Comparison of ENCODE assay signal across 8 cellular contexts in genomic region chr20:24930724-24931688, GRCh38. TPM values are rescaled to one million over a fixed set of nuclear protein-coding genes. Genes with fewer than 3 reads are reported as not detected.
DNase-seq lines count a peak whose midpoint lies in the region; ATAC-seq and TF ChIP-seq lines count a peak whose summit lies in the region.
"Not testable (repeated sequence)": the region's sequence is repeated elsewhere in the genome, so short reads cannot be mapped to it uniquely, and the experiment has no call there.

No MANE protein-coding gene starts in this region.

- H3K9ac ChIP-seq in liver (ENCODE audit: low read depth in 1 of 2, low read length in 2 of 2), result peak overlapping the region in 1 of 2 donors; percentile 66

- peak; percentile 14 for TF ChIP-seq CTCF in AG04449 (IDR thresholded peaks at IDR 0.05; ENCODE audit: insufficient read depth, low read length, missing control alignments)
- TF ChIP-seq CTCF in GM10248 (IDR thresholded peaks at IDR 0.05; ENCODE audit: control extremely low read depth, extremely low read depth, low read depth, missing control alignments), result peak; percentile 41
- peak; percentile 53 for TF ChIP-seq CTCF in LNCaP clone FGC (IDR thresholded peaks at IDR 0.05; ENCODE audit: control insufficient read depth, extremely low read depth, insufficient read depth)
- TF ChIP-seq CTCF in astrocyte of the cerebellum (IDR thresholded peaks at IDR 0.05; ENCODE audit: low read depth, low read length, missing control alignments), result peak; percentile 53
- TF ChIP-seq CTCF in epithelial cell of proximal tubule (conservative IDR thresholded peaks at IDR 0.05; ENCODE audit: low read depth, low read length), result peak; percentile 50
- TF ChIP-seq CTCF in liver (IDR thresholded peaks at IDR 0.05; ENCODE audit: low read depth, low read length, missing input control), result peak; percentile 39

- H3K27me3 Mint-ChIP-seq in T-cell, result not testable (repeated sequence)

- 70% methylated on average over 15 of the region's 15 CpGs for WGBS in liver

- intact Hi-C loops in posterior vena cava (cut with DNase I), result not testable (repeated sequence)

- in situ Hi-C loops in astrocyte of the cerebellum (cut with HindIII; ENCODE audit: low sequenced_read_pairs), result not testable (repeated sequence)

- H3K4me3 ChIP-seq in AG04449 (ENCODE audit: low read depth, low read length); astrocyte of the cerebellum (ENCODE audit: low read depth, low read length); epithelial cell of proximal tubule (ENCODE audit: low read depth, low read length); liver (ENCODE audit: low read depth in 1 of 3, low read length in 3 of 3): not testable (repeated sequence)
- H3K4me3 ChIP-seq in LNCaP clone FGC (ENCODE audit: low read depth, low read length), result peak overlapping the region; percentile 72

- H3K9me3 ChIP-seq in liver (ENCODE audit: control insufficient read depth in 4 of 4, low read length in 3 of 4), result not testable (repeated sequence)

- not testable (repeated sequence) for ATAC-seq in T-cell (replicated peaks in 1 of 4)

- CTCF ChIA-PET in AG04449 (lab: Yijun Ruan, JAX), result interaction anchor here (1.1 to 1.9 kb wide), 5 partner anchors 11 to 772 kb away, joined by 3 to 8 read pairs (median 4); no protein-coding TSS in a partner anchor
- CTCF ChIA-PET in GM10248 (lab: Yijun Ruan, JAX), result interaction anchor here (0.9 to 2.5 kb wide), 23 partner anchors 10 to 222 kb away, joined by 3 to 10 read pairs (median 4); partner anchors contain the start of gene CST7
- CTCF ChIA-PET in T-cell (lab: Charles Lee), result interaction anchor here (0.6 to 1.4 kb wide), 8 partner anchors 18 to 1204 kb away, joined by 3 to 9 read pairs (median 4); partner anchors contain the start of gene CST7 (in 1 of the 2)

- not testable (repeated sequence) for H3K27me3 ChIP-seq in liver (ENCODE audit: control insufficient read depth in 4 of 4, insufficient read depth in 4 of 4, low read length in 3 of 4)

- H3K4me1 Mint-ChIP-seq in T-cell, result peaks cover 26 to 33% (median 31%) of the 10 kb centered on the region in 3 donors

- peaks cover 0 to 13% (median 6%) of the 10 kb centered on the region in 4 donors for H3K4me1 ChIP-seq in liver (ENCODE audit: control insufficient read depth in 4 of 4, insufficient read depth in 4 of 4, low read length in 3 of 4)

- not testable (repeated sequence) for H3K36me3 Mint-ChIP-seq in T-cell

- H3K27ac ChIP-seq in liver (ENCODE audit: low read depth in 1 of 2, low read length in 2 of 2), result peak overlapping the region in 1 of 2 donors; percentile 56

- not testable (repeated sequence) for H3K9me3 Mint-ChIP-seq in T-cell

- POLR2A ChIA-PET in AG04449 (lab: Yijun Ruan, JAX); GM10248 (lab: Yijun Ruan, JAX): not testable (repeated sequence)
- POLR2A ChIA-PET in T-cell (lab: Charles Lee), result interaction anchor here in 1 of 2 donors (0.6 kb wide), 1 partner anchor 28 kb away, joined by 3 read pairs; no protein-coding TSS in a partner anchor

- not testable (repeated sequence) for DNase-seq in AG04449 (ENCODE audit: low read depth, low spot score); GM10248 (ENCODE audit: extremely low spot score); LNCaP clone FGC (ENCODE audit: low read depth); T-cell; astrocyte of the cerebellum (ENCODE audit: low read depth); epithelial cell of proximal tubule (ENCODE audit: low read depth)
- DNase-seq in posterior vena cava (ENCODE audit: low spot score), result peak; percentile 38

- H3K27ac Mint-ChIP-seq in T-cell, result peak overlapping the region; percentile 66 to 74

- peak; percentile 51 to 52 for TF ChIP-seq RAD21 in liver (IDR thresholded peaks at IDR 0.05)

- peak overlapping the region in 2 of 3 donors; percentile 49 to 50 for H3K4me3 Mint-ChIP-seq in T-cell

- not testable (repeated sequence) for H3K36me3 ChIP-seq in liver (ENCODE audit: control insufficient read depth in 4 of 4, insufficient read depth in 3 of 4, low read depth in 1 of 4, low read length in 3 of 4)

RNA-seq across cellular contexts. Expression of gene CST7, which starts 18.1 kb away (rescaled TPM):
- 10 to 100 TPM; 22.8 to 92.0 (median 46.2) TPM for total RNA-seq in T-cell
- total RNA-seq in epithelial cell of proximal tubule, result not detected in 2 replicates
- 10 to 100 TPM in 1 of 2 donors, 1 to 10 TPM in 1; 1.8 to 15.1 TPM for total RNA-seq in liver
- 1 to 10 TPM; 1.5 to 3.7 TPM for polyA plus RNA-seq in liver
- 1 to 10 TPM; 2.5 to 3.4 TPM for total RNA-seq in posterior vena cava
